1 cellular context compared by ENCODE assay signal in genomic region chr21:32298148-32298559, GRCh38.
TF ChIP-seq lines count a peak whose summit lies in the region.

No MANE protein-coding gene starts in this region.

TF ChIP-seq in HepG2, 621 proteins besides CTCF, POLR2A, EP300 and RAD21 (continued from another document):
- TF ChIP-seq ETS1 (CRISPR knock-in tag; IDR thresholded peaks at IDR 0.05) (no peak), ZNF644 (CRISPR knock-in tag; IDR thresholded peaks at IDR 0.05; ENCODE audit: low read depth) (no peak), ZNF687 (CRISPR knock-in tag; IDR thresholded peaks at IDR 0.05) (no peak), ZNF362 (CRISPR knock-in tag; IDR thresholded peaks at IDR 0.05; ENCODE audit: borderline replicate concordance) (no peak), NR1H2 (CRISPR knock-in tag; IDR thresholded peaks at IDR 0.05; ENCODE audit: borderline replicate concordance, low read depth) (no peak), MYPOP (CRISPR knock-in tag; IDR thresholded peaks at IDR 0.05) (no peak), ZNF546 (CRISPR knock-in tag; conservative IDR thresholded peaks at IDR 0.05) (no peak), ZFP36 (IDR thresholded peaks at IDR 0.05; ENCODE audit: borderline replicate concordance, low read depth, low read length, partially characterized antibody) (no peak), ZNF790 (CRISPR knock-in tag; IDR thresholded peaks at IDR 0.05; ENCODE audit: borderline replicate concordance) (no peak), AKNA (CRISPR knock-in tag; IDR thresholded peaks at IDR 0.05; ENCODE audit: borderline replicate concordance) (no peak), SRSF1 (optimal IDR thresholded peaks at IDR 0.05; ENCODE audit: low read depth, low read length) (no peak), ZEB1 (IDR thresholded peaks at IDR 0.05; ENCODE audit: insufficient replicate concordance, low read depth) (no peak), USF2 (IDR thresholded peaks at IDR 0.05; ENCODE audit: low read depth, low read length) (peak; percentile 46; the same call in 1 of the 2 replicates), USF2 (CRISPR knock-in tag; IDR thresholded peaks at IDR 0.05; ENCODE audit: borderline replicate concordance) (no peak; the same call in 1 of the 2 replicates), ZHX1 (CRISPR knock-in tag; IDR thresholded peaks at IDR 0.05; ENCODE audit: low read depth) (no peak), SOX13 (IDR thresholded peaks at IDR 0.05) (no peak), SOX13 (CRISPR knock-in tag; conservative IDR thresholded peaks at IDR 0.05 in 1 of 2, IDR thresholded peaks at IDR 0.05 in 1 of 2) (peak in 1 of 2 experiments; percentile 8; a peak in 1 of 4 replicates), CEBPG (CRISPR knock-in tag; IDR thresholded peaks at IDR 0.05) (peak; percentile 74), POGK (CRISPR knock-in tag; conservative IDR thresholded peaks at IDR 0.05) (no peak), PHF5A (CRISPR knock-in tag; IDR thresholded peaks at IDR 0.05; ENCODE audit: low read depth, unreplicated experiment) (no peak), ZNF589 (CRISPR knock-in tag; conservative IDR thresholded peaks at IDR 0.05) (no peak), BCL6 (CRISPR knock-in tag; IDR thresholded peaks at IDR 0.05) (0 out of 2 replicates have a peak, but pooled peaks have one; percentile 23), CEBPB (IDR thresholded peaks at IDR 0.05; ENCODE audit: borderline replicate concordance, low read depth, low read length) (peak; percentile 88)
